In genomic region chr19:17605117-17605516, GRCh38 we compare ENCODE assay signal across 1 cellular context.
TF ChIP-seq lines count a peak whose summit lies in the region.

No MANE protein-coding gene starts in this region.

TF ChIP-seq in K562, 482 proteins besides CTCF, POLR2A, EP300 and RAD21 (continued from another document and continues in another):
- TF ChIP-seq, protein P1, sequence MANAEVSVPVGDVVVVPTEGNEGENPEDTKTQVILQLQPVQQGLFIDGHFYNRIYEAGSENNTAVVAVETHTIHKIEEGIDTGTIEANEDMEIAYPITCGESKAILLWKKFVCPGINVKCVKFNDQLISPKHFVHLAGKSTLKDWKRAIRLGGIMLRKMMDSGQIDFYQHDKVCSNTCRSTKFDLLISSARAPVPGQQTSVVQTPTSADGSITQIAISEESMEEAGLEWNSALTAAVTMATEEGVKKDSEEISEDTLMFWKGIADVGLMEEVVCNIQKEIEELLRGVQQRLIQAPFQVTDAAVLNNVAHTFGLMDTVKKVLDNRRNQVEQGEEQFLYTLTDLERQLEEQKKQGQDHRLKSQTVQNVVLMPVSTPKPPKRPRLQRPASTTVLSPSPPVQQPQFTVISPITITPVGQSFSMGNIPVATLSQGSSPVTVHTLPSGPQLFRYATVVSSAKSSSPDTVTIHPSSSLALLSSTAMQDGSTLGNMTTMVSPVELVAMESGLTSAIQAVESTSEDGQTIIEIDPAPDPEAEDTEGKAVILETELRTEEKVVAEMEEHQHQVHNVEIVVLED (CRISPR knock-in tag; IDR thresholded peaks at IDR 0.05): no peak
- TF ChIP-seq ZNF445 (CRISPR knock-in tag; IDR thresholded peaks at IDR 0.05; ENCODE audit: low read depth) (no peak), NR0B1 (IDR thresholded peaks at IDR 0.05; ENCODE audit: partially characterized antibody) (no peak), ASH1L (IDR thresholded peaks at IDR 0.05; ENCODE audit: borderline replicate concordance, low read depth, partially characterized antibody) (no peak), RBM39 (optimal IDR thresholded peaks at IDR 0.05; ENCODE audit: low read depth, low read length) (no peak), SIN3B (IDR thresholded peaks at IDR 0.05; ENCODE audit: low read depth) (no peak), ZNF75A (CRISPR knock-in tag; IDR thresholded peaks at IDR 0.05) (no peak), POLR2AphosphoS5 (IDR thresholded peaks at IDR 0.05; ENCODE audit: control insufficient read depth, insufficient read depth, low read depth, low read length) (no peak), ELF2 (CRISPR knock-in tag; IDR thresholded peaks at IDR 0.05) (no peak), CBX3 (IDR thresholded peaks at IDR 0.05; ENCODE audit: borderline replicate concordance in 1 of 2, low read length in 2 of 2) (peak; percentile 41 to 68), HNRNPK (IDR thresholded peaks at IDR 0.05; ENCODE audit: low read depth, low read length, poor library complexity, severe bottlenecking) (no peak), PTBP1 (IDR thresholded peaks at IDR 0.05; ENCODE audit: low read depth, low read length) (peak; percentile 87), RCOR1 (IDR thresholded peaks at IDR 0.05; ENCODE audit: borderline replicate concordance in 1 of 2, low read depth in 2 of 2, low read length in 2 of 2) (peak; percentile 38 to 89; a peak in 3 of 4 replicates), NFE2L1 (tag; IDR thresholded peaks at IDR 0.05; ENCODE audit: borderline replicate concordance, low read depth) (no peak), TFAM (CRISPR knock-in tag; conservative IDR thresholded peaks at IDR 0.05) (no peak), ATF2 (CRISPR knock-in tag; IDR thresholded peaks at IDR 0.05) (no peak), TSC22D4 (tag; IDR thresholded peaks at IDR 0.05) (no peak), ZNF77 (CRISPR knock-in tag; IDR thresholded peaks at IDR 0.05) (no peak), TEAD2 (tag; IDR thresholded peaks at IDR 0.05) (no peak), DMBX1 (CRISPR knock-in tag; IDR thresholded peaks at IDR 0.05; ENCODE audit: borderline replicate concordance) (no peak), GTF2B (IDR thresholded peaks at IDR 0.05; ENCODE audit: extremely low read depth, insufficient read length) (no peak), TEAD1 (CRISPR knock-in tag; IDR thresholded peaks at IDR 0.05) (no peak), BRF1 (IDR thresholded peaks at IDR 0.05; ENCODE audit: borderline replicate concordance, extremely low read depth, insufficient read length) (no peak), NCOR1 (IDR thresholded peaks at IDR 0.05) (no peak), NFXL1 (CRISPR knock-in tag; IDR thresholded peaks at IDR 0.05) (no peak), ARNT (IDR thresholded peaks at IDR 0.05) (no peak), CBFA2T3 (IDR thresholded peaks at IDR 0.05) (no peak), ZNF584 (CRISPR knock-in tag; IDR thresholded peaks at IDR 0.05; ENCODE audit: low read depth) (no peak), HDAC1 (IDR thresholded peaks at IDR 0.05) (peak in 1 of 2 experiments; percentile 48; a peak in 1 of 4 replicates), SETDB1 (IDR thresholded peaks at IDR 0.05; ENCODE audit: low read length) (no peak), ELF4 (CRISPR knock-in tag; IDR thresholded peaks at IDR 0.05) (no peak), ARHGAP35 (IDR thresholded peaks at IDR 0.05; ENCODE audit: partially characterized antibody) (no peak), MCM3 (IDR thresholded peaks at IDR 0.05) (no peak), CEBPB (tag; IDR thresholded peaks at IDR 0.05) (no peak)
- TF ChIP-seq, protein P2, sequence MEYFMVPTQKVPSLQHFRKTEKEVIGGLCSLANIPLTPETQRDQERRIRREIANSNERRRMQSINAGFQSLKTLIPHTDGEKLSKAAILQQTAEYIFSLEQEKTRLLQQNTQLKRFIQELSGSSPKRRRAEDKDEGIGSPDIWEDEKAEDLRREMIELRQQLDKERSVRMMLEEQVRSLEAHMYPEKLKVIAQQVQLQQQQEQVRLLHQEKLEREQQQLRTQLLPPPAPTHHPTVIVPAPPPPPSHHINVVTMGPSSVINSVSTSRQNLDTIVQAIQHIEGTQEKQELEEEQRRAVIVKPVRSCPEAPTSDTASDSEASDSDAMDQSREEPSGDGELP (CRISPR knock-in tag; IDR thresholded peaks at IDR 0.05; ENCODE audit: borderline replicate concordance): no peak
- TF ChIP-seq, protein P3, sequence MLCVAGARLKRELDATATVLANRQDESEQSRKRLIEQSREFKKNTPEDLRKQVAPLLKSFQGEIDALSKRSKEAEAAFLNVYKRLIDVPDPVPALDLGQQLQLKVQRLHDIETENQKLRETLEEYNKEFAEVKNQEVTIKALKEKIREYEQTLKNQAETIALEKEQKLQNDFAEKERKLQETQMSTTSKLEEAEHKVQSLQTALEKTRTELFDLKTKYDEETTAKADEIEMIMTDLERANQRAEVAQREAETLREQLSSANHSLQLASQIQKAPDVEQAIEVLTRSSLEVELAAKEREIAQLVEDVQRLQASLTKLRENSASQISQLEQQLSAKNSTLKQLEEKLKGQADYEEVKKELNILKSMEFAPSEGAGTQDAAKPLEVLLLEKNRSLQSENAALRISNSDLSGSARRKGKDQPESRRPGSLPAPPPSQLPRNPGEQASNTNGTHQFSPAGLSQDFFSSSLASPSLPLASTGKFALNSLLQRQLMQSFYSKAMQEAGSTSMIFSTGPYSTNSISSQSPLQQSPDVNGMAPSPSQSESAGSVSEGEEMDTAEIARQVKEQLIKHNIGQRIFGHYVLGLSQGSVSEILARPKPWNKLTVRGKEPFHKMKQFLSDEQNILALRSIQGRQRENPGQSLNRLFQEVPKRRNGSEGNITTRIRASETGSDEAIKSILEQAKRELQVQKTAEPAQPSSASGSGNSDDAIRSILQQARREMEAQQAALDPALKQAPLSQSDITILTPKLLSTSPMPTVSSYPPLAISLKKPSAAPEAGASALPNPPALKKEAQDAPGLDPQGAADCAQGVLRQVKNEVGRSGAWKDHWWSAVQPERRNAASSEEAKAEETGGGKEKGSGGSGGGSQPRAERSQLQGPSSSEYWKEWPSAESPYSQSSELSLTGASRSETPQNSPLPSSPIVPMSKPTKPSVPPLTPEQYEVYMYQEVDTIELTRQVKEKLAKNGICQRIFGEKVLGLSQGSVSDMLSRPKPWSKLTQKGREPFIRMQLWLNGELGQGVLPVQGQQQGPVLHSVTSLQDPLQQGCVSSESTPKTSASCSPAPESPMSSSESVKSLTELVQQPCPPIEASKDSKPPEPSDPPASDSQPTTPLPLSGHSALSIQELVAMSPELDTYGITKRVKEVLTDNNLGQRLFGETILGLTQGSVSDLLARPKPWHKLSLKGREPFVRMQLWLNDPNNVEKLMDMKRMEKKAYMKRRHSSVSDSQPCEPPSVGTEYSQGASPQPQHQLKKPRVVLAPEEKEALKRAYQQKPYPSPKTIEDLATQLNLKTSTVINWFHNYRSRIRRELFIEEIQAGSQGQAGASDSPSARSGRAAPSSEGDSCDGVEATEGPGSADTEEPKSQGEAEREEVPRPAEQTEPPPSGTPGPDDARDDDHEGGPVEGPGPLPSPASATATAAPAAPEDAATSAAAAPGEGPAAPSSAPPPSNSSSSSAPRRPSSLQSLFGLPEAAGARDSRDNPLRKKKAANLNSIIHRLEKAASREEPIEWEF (CRISPR knock-in tag; IDR thresholded peaks at IDR 0.05): no peak
- TF ChIP-seq, protein P4, sequence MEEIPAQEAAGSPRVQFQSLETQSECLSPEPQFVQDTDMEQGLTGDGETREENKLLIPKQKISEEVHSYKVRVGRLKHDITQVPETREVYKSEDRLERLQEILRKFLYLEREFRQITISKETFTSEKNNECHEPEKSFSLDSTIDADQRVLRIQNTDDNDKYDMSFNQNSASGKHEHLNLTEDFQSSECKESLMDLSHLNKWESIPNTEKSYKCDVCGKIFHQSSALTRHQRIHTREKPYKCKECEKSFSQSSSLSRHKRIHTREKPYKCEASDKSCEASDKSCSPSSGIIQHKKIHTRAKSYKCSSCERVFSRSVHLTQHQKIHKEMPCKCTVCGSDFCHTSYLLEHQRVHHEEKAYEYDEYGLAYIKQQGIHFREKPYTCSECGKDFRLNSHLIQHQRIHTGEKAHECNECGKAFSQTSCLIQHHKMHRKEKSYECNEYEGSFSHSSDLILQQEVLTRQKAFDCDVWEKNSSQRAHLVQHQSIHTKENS (CRISPR knock-in tag; IDR thresholded peaks at IDR 0.05): no peak
- TF ChIP-seq, protein P5, sequence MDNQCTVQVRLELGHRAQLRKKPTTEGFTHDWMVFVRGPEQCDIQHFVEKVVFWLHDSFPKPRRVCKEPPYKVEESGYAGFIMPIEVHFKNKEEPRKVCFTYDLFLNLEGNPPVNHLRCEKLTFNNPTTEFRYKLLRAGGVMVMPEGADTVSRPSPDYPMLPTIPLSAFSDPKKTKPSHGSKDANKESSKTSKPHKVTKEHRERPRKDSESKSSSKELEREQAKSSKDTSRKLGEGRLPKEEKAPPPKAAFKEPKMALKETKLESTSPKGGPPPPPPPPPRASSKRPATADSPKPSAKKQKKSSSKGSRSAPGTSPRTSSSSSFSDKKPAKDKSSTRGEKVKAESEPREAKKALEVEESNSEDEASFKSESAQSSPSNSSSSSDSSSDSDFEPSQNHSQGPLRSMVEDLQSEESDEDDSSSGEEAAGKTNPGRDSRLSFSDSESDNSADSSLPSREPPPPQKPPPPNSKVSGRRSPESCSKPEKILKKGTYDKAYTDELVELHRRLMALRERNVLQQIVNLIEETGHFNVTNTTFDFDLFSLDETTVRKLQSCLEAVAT (IDR thresholded peaks at IDR 0.05): no peak
- TF ChIP-seq, protein P6, sequence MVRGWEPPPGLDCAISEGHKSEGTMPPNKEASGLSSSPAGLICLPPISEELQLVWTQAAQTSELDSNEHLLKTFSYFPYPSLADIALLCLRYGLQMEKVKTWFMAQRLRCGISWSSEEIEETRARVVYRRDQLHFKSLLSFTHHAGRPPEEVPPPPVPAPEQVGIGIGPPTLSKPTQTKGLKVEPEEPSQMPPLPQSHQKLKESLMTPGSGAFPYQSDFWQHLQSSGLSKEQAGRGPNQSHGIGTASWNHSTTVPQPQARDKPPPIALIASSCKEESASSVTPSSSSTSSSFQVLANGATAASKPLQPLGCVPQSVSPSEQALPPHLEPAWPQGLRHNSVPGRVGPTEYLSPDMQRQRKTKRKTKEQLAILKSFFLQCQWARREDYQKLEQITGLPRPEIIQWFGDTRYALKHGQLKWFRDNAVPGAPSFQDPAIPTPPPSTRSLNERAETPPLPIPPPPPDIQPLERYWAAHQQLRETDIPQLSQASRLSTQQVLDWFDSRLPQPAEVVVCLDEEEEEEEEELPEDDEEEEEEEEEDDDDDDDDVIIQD (CRISPR knock-in tag; IDR thresholded peaks at IDR 0.05): no peak
- TF ChIP-seq, protein P7, sequence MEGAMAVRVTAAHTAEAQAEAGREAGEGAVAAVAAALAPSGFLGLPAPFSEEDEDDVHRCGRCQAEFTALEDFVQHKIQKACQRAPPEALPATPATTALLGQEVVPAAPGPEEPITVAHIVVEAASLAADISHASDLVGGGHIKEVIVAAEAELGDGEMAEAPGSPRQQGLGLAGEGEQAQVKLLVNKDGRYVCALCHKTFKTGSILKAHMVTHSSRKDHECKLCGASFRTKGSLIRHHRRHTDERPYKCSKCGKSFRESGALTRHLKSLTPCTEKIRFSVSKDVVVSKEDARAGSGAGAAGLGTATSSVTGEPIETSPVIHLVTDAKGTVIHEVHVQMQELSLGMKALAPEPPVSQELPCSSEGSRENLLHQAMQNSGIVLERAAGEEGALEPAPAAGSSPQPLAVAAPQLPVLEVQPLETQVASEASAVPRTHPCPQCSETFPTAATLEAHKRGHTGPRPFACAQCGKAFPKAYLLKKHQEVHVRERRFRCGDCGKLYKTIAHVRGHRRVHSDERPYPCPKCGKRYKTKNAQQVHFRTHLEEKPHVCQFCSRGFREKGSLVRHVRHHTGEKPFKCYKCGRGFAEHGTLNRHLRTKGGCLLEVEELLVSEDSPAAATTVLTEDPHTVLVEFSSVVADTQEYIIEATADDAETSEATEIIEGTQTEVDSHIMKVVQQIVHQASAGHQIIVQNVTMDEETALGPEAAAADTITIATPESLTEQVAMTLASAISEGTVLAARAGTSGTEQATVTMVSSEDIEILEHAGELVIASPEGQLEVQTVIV (CRISPR knock-in tag; IDR thresholded peaks at IDR 0.05; ENCODE audit: borderline replicate concordance): no peak
- TF ChIP-seq, protein P8, sequence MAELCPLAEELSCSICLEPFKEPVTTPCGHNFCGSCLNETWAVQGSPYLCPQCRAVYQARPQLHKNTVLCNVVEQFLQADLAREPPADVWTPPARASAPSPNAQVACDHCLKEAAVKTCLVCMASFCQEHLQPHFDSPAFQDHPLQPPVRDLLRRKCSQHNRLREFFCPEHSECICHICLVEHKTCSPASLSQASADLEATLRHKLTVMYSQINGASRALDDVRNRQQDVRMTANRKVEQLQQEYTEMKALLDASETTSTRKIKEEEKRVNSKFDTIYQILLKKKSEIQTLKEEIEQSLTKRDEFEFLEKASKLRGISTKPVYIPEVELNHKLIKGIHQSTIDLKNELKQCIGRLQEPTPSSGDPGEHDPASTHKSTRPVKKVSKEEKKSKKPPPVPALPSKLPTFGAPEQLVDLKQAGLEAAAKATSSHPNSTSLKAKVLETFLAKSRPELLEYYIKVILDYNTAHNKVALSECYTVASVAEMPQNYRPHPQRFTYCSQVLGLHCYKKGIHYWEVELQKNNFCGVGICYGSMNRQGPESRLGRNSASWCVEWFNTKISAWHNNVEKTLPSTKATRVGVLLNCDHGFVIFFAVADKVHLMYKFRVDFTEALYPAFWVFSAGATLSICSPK (IDR thresholded peaks at IDR 0.05; ENCODE audit: borderline replicate concordance): no peak
